Comparison of ENCODE assay signal across 8 cellular contexts in genomic region chr4:183504930-183505555, GRCh38. TPM values are rescaled to one million over a fixed set of nuclear protein-coding genes. Genes with fewer than 3 reads are reported as not detected.
DNase-seq lines count a peak whose midpoint lies in the region; ATAC-seq and TF ChIP-seq lines count a peak whose summit lies in the region.

ING2 (plus strand) TSS chr4:183505058; CDS start chr4:183505196, 138 bp downstream.

- H3K27ac ChIP-seq in SK-N-MC (peak within 1 kb of the TSS; percentile 91), cingulate gyrus (ENCODE audit: low read depth, low read length) (peak within 1 kb of the TSS; percentile 98), right lobe of liver (peak within 1 kb of the TSS; percentile 89 to 96 (median 92)), stomach (peak within 1 kb of the TSS; percentile 96 to 99 (median 99))

- no peak for TF ChIP-seq POLR2A in right lobe of liver (IDR thresholded peaks at IDR 0.05)
- no peak for TF ChIP-seq POLR2A in stomach (IDR thresholded peaks at IDR 0.05)

- no peaks in the 10 kb centered on the region for H3K27me3 ChIP-seq in right lobe of liver
- H3K27me3 ChIP-seq in stomach = no peaks in the 10 kb centered on the region

- TF ChIP-seq CTCF in right lobe of liver (IDR thresholded peaks at IDR 0.05) = no peak
- no peak for TF ChIP-seq CTCF in stomach (IDR thresholded peaks at IDR 0.05)

- peak within 1 kb of the TSS; percentile 81 for H3K4me3 ChIP-seq in SK-N-MC
- H3K4me3 ChIP-seq in right lobe of liver = peak within 1 kb of the TSS; percentile 81 to 96 (median 92)
- peak within 1 kb of the TSS; percentile 91 to 98 (median 96) for H3K4me3 ChIP-seq in stomach

- H3K4me3 Mint-ChIP-seq in activated T-cell treated with anti-CD3 and anti-CD28 coated beads, Interleukin-2, amount 50 U/mL, for 4 hours = peak within 1 kb of the TSS; percentile 95
- peak within 1 kb of the TSS; percentile 97 to 99 (median 98) for H3K4me3 Mint-ChIP-seq in IgD-negative memory B cell

- H3K27ac Mint-ChIP-seq in IgD-negative memory B cell = peak within 1 kb of the TSS; percentile 95 to 99 (median 99)

- ATAC-seq in activated T-cell treated with anti-CD3 and anti-CD28 coated beads, Interleukin-2, amount 50 U/mL, for 4 hours = peak; percentile 52 to 53
- ATAC-seq in GM21737 (IDR thresholded peaks at IDR 0.05; ENCODE audit: unreplicated experiment) (peak; percentile 44), right lobe of liver (peak; percentile 65 to 81 (median 70))

- DNase-seq in activated T-cell treated with anti-CD3 and anti-CD28 coated beads, Interleukin-2, amount 50 U/mL, for 4 hours = no peak
- DNase-seq in activated T-cell treated with anti-CD3 and anti-CD28 coated beads for 4 hours (no peak), SK-N-MC (ENCODE audit: low read depth, low spot score) (no peak), right lobe of liver (peak in 2 of 3 donors; percentile 60 to 90), stomach (no peak)

- H3K36me3 ChIP-seq in SK-N-MC (ENCODE audit: insufficient read depth, low read length) (peaks cover under 1% of the 10 kb centered on the region; the same call in 1 of the 2 replicates), right lobe of liver (no peaks in the 10 kb centered on the region), stomach (no peaks in the 10 kb centered on the region)

- peaks cover 21% of the 10 kb centered on the region for H3K4me1 Mint-ChIP-seq in activated T-cell treated with anti-CD3 and anti-CD28 coated beads, Interleukin-2, amount 50 U/mL, for 4 hours (ENCODE audit: low read depth)
- H3K4me1 Mint-ChIP-seq in IgD-negative memory B cell = peaks cover 10 to 11% (median 11%) of the 10 kb centered on the region in 3 donors

- no peaks in the 10 kb centered on the region for H3K27me3 Mint-ChIP-seq in activated T-cell treated with anti-CD3 and anti-CD28 coated beads, Interleukin-2, amount 50 U/mL, for 4 hours (ENCODE audit: low read depth)
- no peaks in the 10 kb centered on the region for H3K27me3 Mint-ChIP-seq in IgD-negative memory B cell

- intact Hi-C loops in right lobe of liver (cut with DNase I) (no loop called here), stomach (cut with DNase I; ENCODE audit: low total_unique reads) (no loop called here)

- no peaks in the 10 kb centered on the region for H3K9me3 ChIP-seq in SK-N-MC (ENCODE audit: low read depth, low read length)
- H3K9me3 ChIP-seq in right lobe of liver = no peaks in the 10 kb centered on the region
- H3K9me3 ChIP-seq in stomach = no peaks in the 10 kb centered on the region

- H3K4me1 ChIP-seq in right lobe of liver (peaks cover 0 to 18% (median 4%) of the 10 kb centered on the region in 4 donors), stomach (peaks cover 9 to 46% (median 32%) of the 10 kb centered on the region in 4 donors)

- no peaks in the 10 kb centered on the region for H3K36me3 Mint-ChIP-seq in activated T-cell treated with anti-CD3 and anti-CD28 coated beads, Interleukin-2, amount 50 U/mL, for 4 hours (ENCODE audit: insufficient read depth)
- peaks cover under 1% of the 10 kb centered on the region for H3K36me3 Mint-ChIP-seq in IgD-negative memory B cell

- no peaks in the 10 kb centered on the region for H3K9me3 Mint-ChIP-seq in activated T-cell treated with anti-CD3 and anti-CD28 coated beads, Interleukin-2, amount 50 U/mL, for 4 hours
- no peaks in the 10 kb centered on the region for H3K9me3 Mint-ChIP-seq in IgD-negative memory B cell

- TF ChIP-seq EP300 in stomach (IDR thresholded peaks at IDR 0.05) = no peak

- WGBS in right lobe of liver (ENCODE audit: insufficient coverage, low coverage, low lambda C conversion rate, missing lambda C conversion rate) = no CpG with 5 or more reads among the region's 65 CpGs
- 0 to 1% (median 0%) methylated on average over 23 to 65 of the region's 65 CpGs for WGBS in stomach, 5 donors

- peak within 1 kb of the TSS; percentile 90 for H3K9ac ChIP-seq in SK-N-MC (ENCODE audit: insufficient read length)

RNA-seq across cellular contexts. Expression of gene ING2, which starts in this region (rescaled TPM):
- total RNA-seq in activated T-cell treated with anti-CD3 and anti-CD28 coated beads, Interleukin-2, amount 50 U/mL, for 4 hours = 10 to 100 TPM in 2 of 3 donors, 1 to 10 TPM in 1; 9.9 to 11.1 (median 10.3) TPM
- polyA plus RNA-seq in IgD-negative memory B cell (17.2 TPM), stomach (10 to 100 TPM; 11.8 to 13.8 (median 13.6) TPM)
- total RNA-seq in right lobe of liver (1 to 10 TPM; 3.5 to 7.3 (median 5.6) TPM), stomach (10 to 100 TPM in 1 of 5 donors, 1 to 10 TPM in 3, under 1 TPM in 1; 0.45 to 15.2 (median 2.9) TPM)

Comparison
In these comparisons a context has a peak if more than half of its experiments do, and no peak if none do; other contexts are left out.
1. DNase-seq: peak in right lobe of liver (2 of 3); none in activated T-cell treated with anti-CD3 and anti-CD28 coated beads, Interleukin-2, amount 50 U/mL, for 4 hours (single experiment), activated T-cell treated with anti-CD3 and anti-CD28 coated beads for 4 hours (single experiment), SK-N-MC (single experiment) and stomach (single experiment).
2. Peak in every context shown above with its lines, with median percentiles within 50 percentile points of each other: ATAC-seq, H3K27ac ChIP-seq and H3K4me3 ChIP-seq.